Comparison of ENCODE assay signal across 16 cellular contexts in genomic region chr22:36611241-36611976, GRCh38.
A peak's percentile ranks its signal among the peaks of the same experiment; 100 is the strongest.
DNase-seq lines count a peak whose midpoint lies in the region; ATAC-seq, FAIRE-seq and TF ChIP-seq lines count a peak whose summit lies in the region.
"Had no signal": no experiment of that assay in that cellular context is flagged by ENCODE, and none has a peak within 500 bp of the region (broad histone marks: within the 10 kb centered on the region; RNA-seq: fewer than 3 reads in every experiment).

No MANE protein-coding gene starts in this region.

- H2AK5ac ChIP-seq in IMR-90 (ENCODE audit: low read depth, low read length): no peak overlapping the region

- no peak overlapping the region for H3K18ac ChIP-seq in IMR-90 (ENCODE audit: low read depth, low read length)

- in situ Hi-C loops in IMR-90 (cut with MboI; ENCODE audit: low sequenced_read_pairs): no loop called here

- H3K14ac ChIP-seq in IMR-90 (replicated peaks; ENCODE audit: low read depth, low read length): no peak overlapping the region

- no peak overlapping the region for H3K9ac ChIP-seq in IMR-90 (ENCODE audit: low read depth, low read length)

- no TSS peak for BruUV-seq in IMR-90 (replicated peaks; lab: Mats Ljungman, UMichigan)

- no peak overlapping the region for H4K5ac ChIP-seq in IMR-90 (ENCODE audit: low read depth, low read length)

- H3K4me2 ChIP-seq in IMR-90 (ENCODE audit: low read depth, low read length): no peak overlapping the region
- H3K4me2 ChIP-seq: GM23338 had no signal

- H3K27me3 ChIP-seq in right atrium auricular region: no peaks in the 10 kb centered on the region
- H3K27me3 ChIP-seq in IMR-90 (ENCODE audit: control insufficient read depth, insufficient read depth, low read length): peaks cover 73% of the 10 kb centered on the region
- H3K27me3 ChIP-seq in bronchial epithelial cell (ENCODE audit: control insufficient read depth, insufficient read depth, low read length): peaks cover 5% of the 10 kb centered on the region

- H2BK5ac ChIP-seq in IMR-90 (ENCODE audit: low read depth, low read length, poor library complexity, severe bottlenecking): no peak overlapping the region

- 50% methylated on average over 1 of the region's 11 CpGs; no CpG with 5 or more reads in 1 of the 2 experiments for WGBS in IMR-90 (ENCODE audit: extremely low coverage in 2 of 2, insufficient read length in 1 of 2), 2 experiments

- TF ChIP-seq CTCF in right atrium auricular region (IDR thresholded peaks at IDR 0.05) (no peak), IMR-90 (conservative IDR thresholded peaks at IDR 0.05; ENCODE audit: low read depth, low read length) (no peak), bronchial epithelial cell (IDR thresholded peaks at IDR 0.05; ENCODE audit: insufficient read depth, low read length, severe bottlenecking) (no peak)

- no peak overlapping the region for H2BK20ac ChIP-seq in IMR-90 (ENCODE audit: low read depth, low read length)

- peak; percentile 73 for FAIRE-seq in bronchial epithelial cell (lab: Jason Lieb, UNC)
- FAIRE-seq: A204.1, GM12891 had no signal

- POLR2A ChIA-PET in IMR-90 (lab: Charles Lee; ENCODE audit: unreplicated experiment): no interaction called here

- no peaks in the 10 kb centered on the region for H3K79me1 ChIP-seq in IMR-90 (ENCODE audit: low read depth in 1 of 2, low read length in 2 of 2)

- H3K4me1 ChIP-seq in right atrium auricular region (no peaks in the 10 kb centered on the region), IMR-90 (ENCODE audit: control insufficient read depth, insufficient read depth, low read length) (no peaks in the 10 kb centered on the region)

- CTCF ChIA-PET in IMR-90 (lab: Yijun Ruan, JAX): no interaction called here

- H2BK15ac ChIP-seq in IMR-90 (ENCODE audit: low read depth, low read length): no peak overlapping the region

- H3K4me3 ChIP-seq in right atrium auricular region (no peak overlapping the region), IMR-90 (ENCODE audit: insufficient read depth, low read depth, low read length) (no peak overlapping the region), bronchial epithelial cell (ENCODE audit: low read depth, low read length) (no peak overlapping the region)
- H3K4me3 ChIP-seq: GM23338 had no signal

- no peak overlapping the region for H4K8ac ChIP-seq in IMR-90 (ENCODE audit: low read depth in 2 of 2, low read length in 2 of 2)

- no peak overlapping the region for H2AFZ ChIP-seq in IMR-90 (replicated peaks; ENCODE audit: low read length, poor library complexity)

- DNase-seq in Right ventricle myocardium inferior (ENCODE audit: missing footprints) (no peak), right atrium auricular region (ENCODE audit: low spot score) (no peak), IMR-90 (no peak), bronchial epithelial cell (ENCODE audit: low read depth) (no peak), left ventricle myocardium superior (no peak), kidney tubule cell (ENCODE audit: low spot score) (no peak), cortex of kidney (lab: John Stamatoyannopoulos, UW) (no peak), NCI-H510A treated with DMSO at 0.1 percent for 48 hours (lab: John Stamatoyannopoulos, UW) (no peak)
- DNase-seq: C1 segment of cervical spinal cord; Calu3; CD4-positive, alpha-beta T cell; DMS79; H9 had no signal

- no peaks in the 10 kb centered on the region for H4K20me1 ChIP-seq in IMR-90 (ENCODE audit: insufficient read depth, low read length)

- H3K27ac ChIP-seq in right atrium auricular region (no peak overlapping the region), IMR-90 (ENCODE audit: insufficient read depth, low read length) (no peak overlapping the region)

- no peak for TF ChIP-seq POLR2A in IMR-90 (IDR thresholded peaks at IDR 0.05; ENCODE audit: low read depth, low read length)

- intact Hi-C loops in Right ventricle myocardium inferior (cut with DNase I): no loop called here
- intact Hi-C loops in IMR-90 (cut with micrococcal nuclease): no loop called here
- intact Hi-C loops in left ventricle myocardium superior (cut with micrococcal nuclease): no loop called here

- H3K9me3 ChIP-seq in right atrium auricular region (peaks cover 0 to 2% of the 10 kb centered on the region in 2 donors), IMR-90 (ENCODE audit: control insufficient read depth, insufficient read depth, low read length) (peaks cover 4% of the 10 kb centered on the region; the same call in 1 of the 2 replicates)

- no peak overlapping the region for H3K4ac ChIP-seq in IMR-90 (ENCODE audit: low read depth, low read length)

- dilution Hi-C loops in IMR-90 (cut with HindIII; ENCODE audit: low sequenced_read_pairs, unreplicated experiment): no loop called here

- H2AK9ac ChIP-seq in IMR-90 (replicated peaks; ENCODE audit: low read depth, low read length, poor library complexity): peak overlapping the region; percentile 51

- H3K9me1 ChIP-seq in IMR-90 (ENCODE audit: insufficient read depth, low read length): no peaks in the 10 kb centered on the region

- no peak overlapping the region for H2BK120ac ChIP-seq in IMR-90 (ENCODE audit: low read depth, low read length)

- no peak for TF ChIP-seq RAD21 in IMR-90 (IDR thresholded peaks at IDR 0.05; ENCODE audit: low read length)

- ATAC-seq in Right ventricle myocardium inferior: peak; percentile 67
- ATAC-seq in IMR-90 (ENCODE audit: low read depth): no peak
- peak; percentile 87 for ATAC-seq in left ventricle myocardium superior
- ATAC-seq: GM23338 had no signal

- no peak overlapping the region for H4K91ac ChIP-seq in IMR-90 (ENCODE audit: insufficient read depth, low read depth, low read length)

- H3K56ac ChIP-seq in IMR-90 (ENCODE audit: extremely low read depth, insufficient read depth, low read length): no peak overlapping the region

- H3K36me3 ChIP-seq in right atrium auricular region (no peaks in the 10 kb centered on the region), IMR-90 (ENCODE audit: control insufficient read depth, insufficient read depth, low read length) (no peaks in the 10 kb centered on the region), bronchial epithelial cell (ENCODE audit: control insufficient read depth, insufficient read depth, low read length) (no peaks in the 10 kb centered on the region)

- H3K23ac ChIP-seq in IMR-90 (ENCODE audit: low read depth, low read length): no peak overlapping the region

TF ChIP-seq in IMR-90, 13 proteins besides CTCF, POLR2A, EP300 and RAD21:
- TF ChIP-seq SMC3 (IDR thresholded peaks at IDR 0.05; ENCODE audit: low read depth, low read length) (no peak), CEBPB (IDR thresholded peaks at IDR 0.05; ENCODE audit: low read depth, low read length) (no peak), CHD1 (IDR thresholded peaks at IDR 0.05; ENCODE audit: low read depth, low read length) (no peak), RFX5 (IDR thresholded peaks at IDR 0.05; ENCODE audit: low read depth, low read length) (no peak), USF2 (IDR thresholded peaks at IDR 0.05; ENCODE audit: low read depth, low read length) (no peak), ELK1 (IDR thresholded peaks at IDR 0.05; ENCODE audit: borderline replicate concordance, low read depth, low read length) (no peak), RCOR1 (IDR thresholded peaks at IDR 0.05; ENCODE audit: insufficient replicate concordance, low read length) (no peak), MAFK (IDR thresholded peaks at IDR 0.05; ENCODE audit: low read depth, low read length) (no peak), FOS (IDR thresholded peaks at IDR 0.05; ENCODE audit: low read depth, low read length) (no peak), BHLHE40 (IDR thresholded peaks at IDR 0.05; ENCODE audit: low read depth, low read length) (no peak), NFE2L2 (IDR thresholded peaks at IDR 0.05; ENCODE audit: low read depth, low read length) (no peak), MAZ (IDR thresholded peaks at IDR 0.05; ENCODE audit: borderline replicate concordance, low read depth, low read length) (no peak), MXI1 (IDR thresholded peaks at IDR 0.05; ENCODE audit: borderline replicate concordance, low read depth, low read length) (no peak)
